Comparison of ENCODE assay signal across 11 cellular contexts in genomic region chr17:48725005-48725293, GRCh38. TPM values are rescaled to one million over a fixed set of nuclear protein-coding genes. Genes with fewer than 3 reads are reported as not detected.
A peak's percentile ranks its signal among the peaks of the same experiment; 100 is the strongest.
DNase-seq lines count a peak whose midpoint lies in the region; TF ChIP-seq lines count a peak whose summit lies in the region.
"Had no signal": no experiment of that assay in that cellular context is flagged by ENCODE, and none has a peak within 500 bp of the region (broad histone marks: within the 10 kb centered on the region; RNA-seq: fewer than 3 reads in every experiment).

No MANE protein-coding gene starts in this region.

- H3K4me3 Mint-ChIP-seq in T-helper 2 cell treated with Interferon-gamma antibody and Interleukin-4, amounts not matched to agents 5 μg/mL and 100 μg/mL, for 36 hours, result peak overlapping the region; percentile 26
- H3K4me3 Mint-ChIP-seq in nephron, result peak overlapping the region; percentile 19 to 45 (median 41)

- TF ChIP-seq CTCF in nephron (IDR thresholded peaks at IDR 0.05; ENCODE audit: unreplicated experiment in 3 of 3), result no peak

- peaks cover 16% of the 10 kb centered on the region for H3K4me1 Mint-ChIP-seq in T-helper 2 cell treated with Interferon-gamma antibody and Interleukin-4, amounts not matched to agents 5 μg/mL and 100 μg/mL, for 36 hours (ENCODE audit: low read depth)
- peaks cover 25% of the 10 kb centered on the region for H3K4me1 Mint-ChIP-seq in nephron

- no peaks in the 10 kb centered on the region for H3K36me3 Mint-ChIP-seq in T-helper 2 cell treated with Interferon-gamma antibody and Interleukin-4, amounts not matched to agents 5 μg/mL and 100 μg/mL, for 36 hours (ENCODE audit: low read depth)
- H3K36me3 Mint-ChIP-seq in nephron (ENCODE audit: low read depth), result no peaks in the 10 kb centered on the region

- no peak for DNase-seq in T-helper 2 cell treated with Interferon-gamma antibody and Interleukin-4, amounts not matched to agents 5 μg/mL and 100 μg/mL, for 36 hours (ENCODE audit: low spot score)
- DNase-seq in T-helper 2 cell (no peak), M059J (ENCODE audit: low read depth) (peak; percentile 17), cerebellar cortex (ENCODE audit: low spot score) (peak; percentile 53), NCI-H1694 treated with DMSO at 0.1 percent for 48 hours (lab: John Stamatoyannopoulos, UW) (no peak), NCI-H1105 treated with DMSO at 0.1 percent for 48 hours (lab: John Stamatoyannopoulos, UW) (no peak)
- DNase-seq in activated CD4-positive, CD25-positive, alpha-beta regulatory T cell (lab: John Stamatoyannopoulos, UW), result no peak

- H3K27me3 Mint-ChIP-seq in T-helper 2 cell treated with Interferon-gamma antibody and Interleukin-4, amounts not matched to agents 5 μg/mL and 100 μg/mL, for 36 hours (ENCODE audit: low read depth), result peaks cover 96% of the 10 kb centered on the region
- peaks cover 100% of the 10 kb centered on the region for H3K27me3 Mint-ChIP-seq in nephron (ENCODE audit: low read depth)

- no peaks in the 10 kb centered on the region for H3K9me3 Mint-ChIP-seq in T-helper 2 cell treated with Interferon-gamma antibody and Interleukin-4, amounts not matched to agents 5 μg/mL and 100 μg/mL, for 36 hours
- H3K9me3 Mint-ChIP-seq in nephron, result no peaks in the 10 kb centered on the region

- peak overlapping the region; percentile 72 for H3K27ac Mint-ChIP-seq in T-helper 2 cell treated with Interferon-gamma antibody and Interleukin-4, amounts not matched to agents 5 μg/mL and 100 μg/mL, for 36 hours
- H3K27ac Mint-ChIP-seq in nephron, result no peak overlapping the region

RNA-seq across cellular contexts. Expression of gene PRAC2, which starts 2.0 kb away (rescaled TPM):
- total RNA-seq in M059J (2014; rRNA removed; shearing (Covaris generic)), result not detected in 2 replicates
- total RNA-seq: aorta, kidney epithelial cell, Peyer's patch had no signal

RNA-seq across cellular contexts. Expression of gene PRAC1, which starts 2.6 kb away (rescaled TPM):
- total RNA-seq in M059J (2014; rRNA removed; shearing (Covaris generic)), result not detected in 2 replicates
- total RNA-seq: aorta, kidney epithelial cell, Peyer's patch had no signal

RNA-seq across cellular contexts. Expression of gene HOXB13, which starts 3.6 kb away (rescaled TPM):
- 5.0 and 6.6 TPM in 2 replicates for total RNA-seq in M059J (2014; rRNA removed; shearing (Covaris generic))
- total RNA-seq: aorta, kidney epithelial cell had no signal

Comparison
In these comparisons a context has a peak if more than half of its experiments do, and no peak if none do; other contexts are left out.
1. DNase-seq: peak in M059J (single experiment) and cerebellar cortex (single experiment); none in T-helper 2 cell treated with Interferon-gamma antibody and Interleukin-4, amounts not matched to agents 5 μg/mL and 100 μg/mL, for 36 hours (single experiment), T-helper 2 cell (0 of 5), activated CD4-positive, CD25-positive, alpha-beta regulatory T cell (0 of 4), NCI-H1694 treated with DMSO at 0.1 percent for 48 hours (single experiment) and NCI-H1105 treated with DMSO at 0.1 percent for 48 hours (single experiment).